ENCODE assay signal across 8 cellular contexts in the genomic region with DNA sequence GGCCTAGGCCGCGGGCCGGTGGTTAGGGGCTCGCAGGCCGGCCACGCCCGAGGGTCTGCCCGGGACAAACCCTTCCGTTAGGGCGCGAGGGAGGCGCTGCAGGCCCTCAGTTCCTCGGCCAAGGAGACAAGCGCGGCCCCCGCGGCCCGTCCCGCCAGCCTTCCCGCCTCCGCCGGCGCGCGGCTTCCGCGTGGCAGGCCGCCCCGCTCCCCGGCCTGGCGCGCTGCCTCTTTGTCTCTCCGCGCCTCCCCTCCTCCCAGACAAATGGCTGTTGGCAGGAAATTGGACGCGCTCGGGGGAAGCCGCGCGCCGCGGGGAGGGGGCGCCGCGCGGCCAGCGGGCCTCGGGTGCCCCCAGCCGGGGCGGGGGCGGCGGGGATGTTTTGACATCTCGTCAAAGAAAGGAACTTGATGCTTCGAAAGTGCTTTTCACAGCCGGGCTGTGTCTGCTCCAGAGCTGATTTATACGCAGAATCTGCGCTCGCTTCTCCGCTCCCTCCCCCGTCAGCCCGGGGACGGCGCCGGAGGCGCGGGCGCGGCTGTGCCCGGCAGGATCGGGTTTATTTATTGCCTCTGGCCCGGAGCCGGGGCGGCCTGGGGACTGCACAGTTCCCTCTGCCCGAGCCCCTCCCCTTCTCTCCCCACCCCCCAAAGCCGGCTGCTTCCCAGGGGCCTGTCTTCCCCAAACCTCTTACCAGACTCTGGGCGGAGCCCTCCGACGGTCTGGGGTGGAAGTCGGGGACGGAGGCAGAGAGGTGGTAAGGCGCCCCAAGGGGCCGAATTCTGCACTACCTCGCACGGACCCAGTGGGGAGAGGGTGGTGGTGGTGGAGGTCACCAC. TPM values are rescaled to one million over a fixed set of nuclear protein-coding genes. Genes with fewer than 3 reads are reported as not detected.
DNase-seq lines count a peak whose midpoint lies in the region; ATAC-seq and TF ChIP-seq lines count a peak whose summit lies in the region.

No MANE protein-coding gene starts in this region.

- H3K27me3 ChIP-seq in CD4-positive, CD25-positive, alpha-beta regulatory T cell (ENCODE audit: control insufficient read depth, insufficient read depth, low read length) = no peaks in the 10 kb centered on the region

- peak overlapping the region; percentile 81 to 89 (median 84) for H3K4me3 Mint-ChIP-seq in CD4-positive, CD25-positive, alpha-beta regulatory T cell
- H3K4me3 Mint-ChIP-seq in activated CD8-positive, alpha-beta T cell treated with anti-CD3 and anti-CD28 coated beads for 36 hours = peak overlapping the region; percentile 63
- H3K4me3 Mint-ChIP-seq in memory B cell = peak overlapping the region; percentile 86

- H3K27ac Mint-ChIP-seq in CD4-positive, CD25-positive, alpha-beta regulatory T cell = peak overlapping the region; percentile 26 to 83 (median 32)
- peak overlapping the region; percentile 75 for H3K27ac Mint-ChIP-seq in activated CD8-positive, alpha-beta T cell treated with anti-CD3 and anti-CD28 coated beads for 36 hours
- H3K27ac Mint-ChIP-seq in memory B cell = peak overlapping the region; percentile 88

- no peaks in the 10 kb centered on the region for H3K27me3 Mint-ChIP-seq in CD4-positive, CD25-positive, alpha-beta regulatory T cell
- no peaks in the 10 kb centered on the region for H3K27me3 Mint-ChIP-seq in activated CD8-positive, alpha-beta T cell treated with anti-CD3 and anti-CD28 coated beads for 36 hours
- no peaks in the 10 kb centered on the region for H3K27me3 Mint-ChIP-seq in memory B cell

- H3K27ac ChIP-seq in CD4-positive, CD25-positive, alpha-beta regulatory T cell (ENCODE audit: insufficient read depth, low read length, poor library complexity, severe bottlenecking) = peak overlapping the region; percentile 78

- TF ChIP-seq CTCF in activated CD8-positive, alpha-beta T cell treated with anti-CD3 and anti-CD28 coated beads for 36 hours (IDR thresholded peaks at IDR 0.05) = peak; percentile 70

- ATAC-seq in CD4-positive, CD25-positive, alpha-beta regulatory T cell (ENCODE audit: low read depth in 2 of 2) = peak; percentile 91
- ATAC-seq in GM19324 (IDR thresholded peaks at IDR 0.05; ENCODE audit: low FRiP score, unreplicated experiment) = peak; percentile 86
- ATAC-seq in HG03460 (IDR thresholded peaks at IDR 0.05; ENCODE audit: unreplicated experiment) = peak; percentile 89
- ATAC-seq in activated CD8-positive, alpha-beta T cell treated with anti-CD3 and anti-CD28 coated beads for 36 hours = peak; percentile 91
- ATAC-seq in memory B cell (ENCODE audit: low read depth) = peak; percentile 91

- DNase-seq in CD4-positive, CD25-positive, alpha-beta regulatory T cell = peak; percentile 61 to 88 (median 75)
- DNase-seq in NCI-H774 (lab: John Stamatoyannopoulos, UW) (peak; percentile 52), memory B cell (ENCODE audit: low spot score in 2 of 2) (peak; percentile 82 to 83)
- peak; percentile 89 for DNase-seq in activated CD8-positive, alpha-beta T cell treated with anti-CD3 and anti-CD28 coated beads for 36 hours
- DNase-seq in effector CD8-positive, alpha-beta T cell (lab: John Stamatoyannopoulos, UW) = peak; percentile 53
- DNase-seq in stimulated activated CD8-positive, alpha-beta memory T cell treated with anti-CD3 and anti-CD28 coated beads, Interleukin-12 subunit alpha, Interleukin-12 subunit beta, amount 100 ng/mL, for 1 hour (ENCODE audit: low read depth) = peak; percentile 68

- no peaks in the 10 kb centered on the region for H3K36me3 ChIP-seq in CD4-positive, CD25-positive, alpha-beta regulatory T cell (ENCODE audit: control insufficient read depth, insufficient read depth, low read length)

- H3K9me3 ChIP-seq in CD4-positive, CD25-positive, alpha-beta regulatory T cell (ENCODE audit: control insufficient read depth in 2 of 2, low read length in 2 of 2) = no peaks in the 10 kb centered on the region

- H3K4me1 Mint-ChIP-seq in CD4-positive, CD25-positive, alpha-beta regulatory T cell = peaks cover 0 to 25% (median 9%) of the 10 kb centered on the region in 4 donors
- peaks cover 14% of the 10 kb centered on the region for H3K4me1 Mint-ChIP-seq in activated CD8-positive, alpha-beta T cell treated with anti-CD3 and anti-CD28 coated beads for 36 hours (ENCODE audit: low read depth)
- peaks cover 19% of the 10 kb centered on the region for H3K4me1 Mint-ChIP-seq in memory B cell

- peak overlapping the region; percentile 64 for H3K4me3 ChIP-seq in CD4-positive, CD25-positive, alpha-beta regulatory T cell (ENCODE audit: low read depth, low read length)

- POLR2A ChIA-PET in activated CD8-positive, alpha-beta T cell treated with anti-CD3 and anti-CD28 coated beads for 36 hours (lab: Charles Lee) = interaction anchor here (0.5 to 7.1 kb wide), 8 partner anchors 9 to 236 kb away, joined by 3 to 51 read pairs (median 6); a partner anchor contains a TSS

- H3K4me1 ChIP-seq in CD4-positive, CD25-positive, alpha-beta regulatory T cell (ENCODE audit: control insufficient read depth, insufficient read depth, low read length, poor library complexity, severe bottlenecking) = peaks cover 18% of the 10 kb centered on the region

- H3K9me3 Mint-ChIP-seq in CD4-positive, CD25-positive, alpha-beta regulatory T cell = no peaks in the 10 kb centered on the region
- no peaks in the 10 kb centered on the region for H3K9me3 Mint-ChIP-seq in activated CD8-positive, alpha-beta T cell treated with anti-CD3 and anti-CD28 coated beads for 36 hours
- H3K9me3 Mint-ChIP-seq in memory B cell = no peaks in the 10 kb centered on the region

- intact Hi-C loops in activated CD8-positive, alpha-beta T cell treated with anti-CD3 and anti-CD28 coated beads for 36 hours (cut with micrococcal nuclease) = no loop called here

- CTCF ChIA-PET in activated CD8-positive, alpha-beta T cell treated with anti-CD3 and anti-CD28 coated beads for 36 hours (lab: Charles Lee) = interaction anchor here (0.6 to 8.4 kb wide), 13 partner anchors 14 to 291 kb away, joined by 3 to 131 read pairs (median 4); a partner anchor contains a TSS

- H3K36me3 Mint-ChIP-seq in CD4-positive, CD25-positive, alpha-beta regulatory T cell = no peaks in the 10 kb centered on the region
- H3K36me3 Mint-ChIP-seq in activated CD8-positive, alpha-beta T cell treated with anti-CD3 and anti-CD28 coated beads for 36 hours (ENCODE audit: low read depth) = peaks cover 1% of the 10 kb centered on the region
- no peaks in the 10 kb centered on the region for H3K36me3 Mint-ChIP-seq in memory B cell

RNA-seq across cellular contexts. Expression of a gene that starts 20.8 kb away (rescaled TPM):
- 3.3 TPM for total RNA-seq in CD4-positive, CD25-positive, alpha-beta regulatory T cell
- polyA plus RNA-seq in CD4-positive, CD25-positive, alpha-beta regulatory T cell = 1 to 10 TPM in 2 of 4 donors, under 1 TPM in 2; 0.87 to 2.2 (median 1.3) TPM
- total RNA-seq in activated CD8-positive, alpha-beta T cell treated with anti-CD3 and anti-CD28 coated beads for 36 hours = 10 to 100 TPM; 19.8 to 23.5 TPM

RNA-seq across cellular contexts. Expression of a gene that starts 37.2 kb away (rescaled TPM):
- total RNA-seq in CD4-positive, CD25-positive, alpha-beta regulatory T cell = not detected
- 1 to 10 TPM in 3 of 4 donors, under 1 TPM in 1; 0.72 to 1.6 (median 1.2) TPM for polyA plus RNA-seq in CD4-positive, CD25-positive, alpha-beta regulatory T cell
- total RNA-seq in activated CD8-positive, alpha-beta T cell treated with anti-CD3 and anti-CD28 coated beads for 36 hours = not detected

RNA-seq across cellular contexts. Expression of a gene that starts 37.3 kb away (rescaled TPM):
- not detected for total RNA-seq in CD4-positive, CD25-positive, alpha-beta regulatory T cell
- not detected for polyA plus RNA-seq in CD4-positive, CD25-positive, alpha-beta regulatory T cell
- total RNA-seq in activated CD8-positive, alpha-beta T cell treated with anti-CD3 and anti-CD28 coated beads for 36 hours = not detected

RNA-seq across cellular contexts. Expression of a gene that starts 52.9 kb away (rescaled TPM):
- total RNA-seq in CD4-positive, CD25-positive, alpha-beta regulatory T cell = not detected
- not detected for polyA plus RNA-seq in CD4-positive, CD25-positive, alpha-beta regulatory T cell
- not detected for total RNA-seq in activated CD8-positive, alpha-beta T cell treated with anti-CD3 and anti-CD28 coated beads for 36 hours

RNA-seq across cellular contexts. Expression of a gene that starts 53.0 kb away (rescaled TPM):
- total RNA-seq in CD4-positive, CD25-positive, alpha-beta regulatory T cell = not detected
- not detected for polyA plus RNA-seq in CD4-positive, CD25-positive, alpha-beta regulatory T cell
- total RNA-seq in activated CD8-positive, alpha-beta T cell treated with anti-CD3 and anti-CD28 coated beads for 36 hours = under 1 TPM; 0.05 to 0.18 TPM

Comparison
In these comparisons a context has a peak if more than half of its experiments do, and no peak if none do; other contexts are left out.
1. Peak in every context shown above with its lines: DNase-seq, ATAC-seq, H3K4me3 ChIP-seq and H3K27ac ChIP-seq.
2. H3K27ac Mint-ChIP-seq: peak in every context shown above with its lines; median percentile 88 in memory B cell; 75 in activated CD8-positive, alpha-beta T cell treated with anti-CD3 and anti-CD28 coated beads for 36 hours; 32 in CD4-positive, CD25-positive, alpha-beta regulatory T cell.